Comparison of ENCODE assay signal across 20 cellular contexts in the genomic region with DNA sequence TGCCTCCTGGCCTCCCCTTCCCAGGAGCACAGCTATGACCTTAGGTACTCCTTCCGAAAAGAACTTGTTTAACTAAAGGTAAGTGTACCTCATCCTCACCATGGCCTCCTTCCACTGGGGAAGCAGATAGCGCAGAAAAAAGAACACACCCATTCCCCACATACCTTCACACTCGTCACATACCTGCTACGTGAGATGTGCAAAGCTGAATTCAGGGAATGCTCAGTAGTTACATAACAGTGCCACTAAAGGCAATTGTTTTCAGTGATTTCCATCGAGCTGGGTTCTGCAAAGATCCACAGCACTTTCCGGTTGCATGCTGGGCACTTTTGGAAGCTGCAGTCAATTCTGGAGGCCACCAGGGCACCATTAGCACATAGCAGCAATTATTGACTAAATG. TPM values are rescaled to one million over a fixed set of nuclear protein-coding genes. Genes with fewer than 3 reads are reported as not detected.
DNase-seq lines count a peak whose midpoint lies in the region; ATAC-seq, FAIRE-seq and TF ChIP-seq lines count a peak whose summit lies in the region.
"Had no signal": no experiment of that assay in that cellular context is flagged by ENCODE, and none has a peak within 500 bp of the region (broad histone marks: within the 10 kb centered on the region; RNA-seq: fewer than 3 reads in every experiment).

No MANE protein-coding gene starts in this region.

- H3K9me3 Mint-ChIP-seq in CD4-positive, alpha-beta T cell: no peaks in the 10 kb centered on the region
- peaks cover 5% of the 10 kb centered on the region for H3K9me3 Mint-ChIP-seq in nephron progenitor cell
- no peaks in the 10 kb centered on the region for H3K9me3 Mint-ChIP-seq in stimulated activated memory B cell treated with anti-CD40 and anti-IgM and Interleukin-4, amounts not matched to agents 10 μg/mL and 1 μg/mL and 100 μg/mL, for 72 hours
- H3K9me3 Mint-ChIP-seq: mesothelial cell of epicardium had no signal

- RAD21 ChIA-PET in GM12878 (lab: Charles Lee; ENCODE audit: unreplicated experiment): no interaction called here

- no peak overlapping the region for H2AK9ac ChIP-seq in IMR-90 (replicated peaks; ENCODE audit: low read depth, low read length, poor library complexity)

- H3K27ac Mint-ChIP-seq in CD4-positive, alpha-beta T cell: peak overlapping the region; percentile 36
- peak overlapping the region; percentile 92 for H3K27ac Mint-ChIP-seq in nephron progenitor cell
- H3K27ac Mint-ChIP-seq in stimulated activated memory B cell treated with anti-CD40 and anti-IgM and Interleukin-4, amounts not matched to agents 10 μg/mL and 1 μg/mL and 100 μg/mL, for 72 hours: no peak overlapping the region
- H3K27ac Mint-ChIP-seq: mesothelial cell of epicardium had no signal

- no peak overlapping the region for H2BK20ac ChIP-seq in IMR-90 (ENCODE audit: low read depth, low read length)

- H3K36me3 ChIP-seq in IMR-90 (ENCODE audit: control insufficient read depth, insufficient read depth, low read length): peaks cover 2% of the 10 kb centered on the region; the same call in 1 of the 2 replicates
- H3K36me3 ChIP-seq in GM12878 (ENCODE audit: control insufficient read depth in 2 of 2, insufficient read depth in 2 of 2, low read length in 1 of 2): peaks cover 0 to 5% of the 10 kb centered on the region in 2 experiments; a peak in 2 of 4 replicates
- H3K36me3 ChIP-seq: tibial artery had no signal

- H3K18ac ChIP-seq in IMR-90 (ENCODE audit: low read depth, low read length): no peak overlapping the region

- H3K4me1 ChIP-seq in IMR-90 (ENCODE audit: control insufficient read depth, insufficient read depth, low read length) (peaks cover 15% of the 10 kb centered on the region), GM12878 (ENCODE audit: control insufficient read depth, insufficient read depth, low read length) (peaks cover 2% of the 10 kb centered on the region; the same call in 1 of the 2 replicates)

- dilution Hi-C loops in IMR-90 (cut with HindIII; ENCODE audit: low sequenced_read_pairs, unreplicated experiment): no loop called here

- H3K79me2 ChIP-seq in GM12878 (ENCODE audit: control insufficient read depth, insufficient read depth, low read length): peaks cover 15% of the 10 kb centered on the region

- H3K27me3 ChIP-seq in CD4-positive, alpha-beta T cell (ENCODE audit: control insufficient read depth, insufficient read depth, low read length): no peaks in the 10 kb centered on the region
- no peaks in the 10 kb centered on the region for H3K27me3 ChIP-seq in IMR-90 (ENCODE audit: control insufficient read depth, insufficient read depth, low read length)
- no peaks in the 10 kb centered on the region; a peak in 1 of 4 replicates for H3K27me3 ChIP-seq in GM12878 (replicated peaks in 1 of 2; ENCODE audit: control insufficient read depth in 2 of 2, insufficient read depth in 2 of 2, low read length in 1 of 2)
- H3K27me3 ChIP-seq: tibial artery had no signal

- TF ChIP-seq POLR2A in IMR-90 (IDR thresholded peaks at IDR 0.05; ENCODE audit: low read depth, low read length) (no peak), GM12878 (IDR thresholded peaks at IDR 0.05; ENCODE audit: low read depth, low read length) (no peak)

- peaks cover 0 to 15% of the 10 kb centered on the region in 2 experiments; a peak in 1 of 4 replicates for H3K79me1 ChIP-seq in IMR-90 (ENCODE audit: low read depth in 1 of 2, low read length in 2 of 2)

- no peaks in the 10 kb centered on the region for H3K9me3 ChIP-seq in CD4-positive, alpha-beta T cell (ENCODE audit: control insufficient read depth, low read length)
- H3K9me3 ChIP-seq in IMR-90 (ENCODE audit: control insufficient read depth, insufficient read depth, low read length) (no peaks in the 10 kb centered on the region), GM12878 (replicated peaks; ENCODE audit: control insufficient read depth, insufficient read depth, low read length) (no peaks in the 10 kb centered on the region)
- H3K9me3 ChIP-seq: tibial artery had no signal

- TF ChIP-seq RAD21 in IMR-90 (IDR thresholded peaks at IDR 0.05; ENCODE audit: low read length) (no peak), GM12878 (IDR thresholded peaks at IDR 0.05; ENCODE audit: insufficient read depth, low read depth, low read length) (no peak)

- no peak overlapping the region for H3K4me3 Mint-ChIP-seq in CD4-positive, alpha-beta T cell
- H3K4me3 Mint-ChIP-seq in nephron progenitor cell: no peak overlapping the region
- no peak overlapping the region for H3K4me3 Mint-ChIP-seq in stimulated activated memory B cell treated with anti-CD40 and anti-IgM and Interleukin-4, amounts not matched to agents 10 μg/mL and 1 μg/mL and 100 μg/mL, for 72 hours
- H3K4me3 Mint-ChIP-seq: mesothelial cell of epicardium had no signal

- peaks cover 21% of the 10 kb centered on the region for H3K9me1 ChIP-seq in IMR-90 (ENCODE audit: insufficient read depth, low read length)

- H4K91ac ChIP-seq in IMR-90 (ENCODE audit: insufficient read depth, low read depth, low read length): no peak overlapping the region

- DNase-seq in CD4-positive, alpha-beta T cell: no peak
- DNase-seq in IMR-90 (no peak), GM12878 (ENCODE audit: low read depth, low spot score) (no peak), nephron progenitor cell (no peak), GM20000 (ENCODE audit: low spot score) (no peak), NCI-H1694 (lab: John Stamatoyannopoulos, UW) (no peak)
- DNase-seq: activated naive CD4-positive, alpha-beta T cell; CD4-positive, alpha-beta memory T cell; islet precursor cell; KBM-7; NCI-H1092 treated with DMSO at 0.1 percent for 48 hours; NCI-H774; stimulated activated CD4-positive, alpha-beta T cell treated with anti-CD3 and anti-CD28 coated beads, Interleukin-4, amount 100 ng/mL, for 24 hours; stimulated activated CD8-positive, alpha-beta memory T cell treated with anti-CD3 and anti-CD28 coated beads, Interleukin-4, amount 100 ng/mL, for 48 hours; tibial artery had no signal

- H4K8ac ChIP-seq in IMR-90 (ENCODE audit: low read depth in 2 of 2, low read length in 2 of 2): no peak overlapping the region

- peaks cover 7% of the 10 kb centered on the region for H4K20me1 ChIP-seq in IMR-90 (ENCODE audit: insufficient read depth, low read length)
- H4K20me1 ChIP-seq in GM12878 (ENCODE audit: control insufficient read depth, insufficient read depth): no peaks in the 10 kb centered on the region

- no peak overlapping the region for H2BK5ac ChIP-seq in IMR-90 (ENCODE audit: low read depth, low read length, poor library complexity, severe bottlenecking)

- no peak overlapping the region for H3K9ac ChIP-seq in IMR-90 (ENCODE audit: low read depth, low read length)
- no peak overlapping the region for H3K9ac ChIP-seq in GM12878 (ENCODE audit: control insufficient read depth, insufficient read depth, low read length)

- POLR2A ChIA-PET in CD4-positive, alpha-beta T cell (lab: Charles Lee): no interaction called here
- POLR2A ChIA-PET in IMR-90 (lab: Charles Lee; ENCODE audit: unreplicated experiment): no interaction called here
- POLR2A ChIA-PET in GM12878 (lab: Charles Lee): interaction anchor here (1.2 to 1.3 kb wide), 2 partner anchors 13 to 139 kb away, joined by 3 to 4 read pairs; no protein-coding TSS in a partner anchor

- TF ChIP-seq EP300 in GM12878 (IDR thresholded peaks at IDR 0.05; ENCODE audit: borderline replicate concordance in 1 of 2, control insufficient read depth in 1 of 2, low read depth in 2 of 2, low read length in 2 of 2): no peak

- 95% methylated on average over 2 of the region's 6 CpGs; no CpG with 5 or more reads in 1 of the 2 experiments for WGBS in IMR-90 (ENCODE audit: extremely low coverage in 2 of 2, insufficient read length in 1 of 2), 2 experiments
- 58% methylated on average over 6 of the region's 6 CpGs for WGBS in GM12878 (ENCODE audit: insufficient coverage, insufficient replicate concordance, low lambda C conversion rate, missing lambda C conversion rate)

- H3K4me2 ChIP-seq in IMR-90 (ENCODE audit: low read depth, low read length) (no peak overlapping the region), GM12878 (ENCODE audit: control insufficient read depth, insufficient read depth) (peak overlapping the region; percentile 11)

- SMC1A ChIA-PET in GM12878 (lab: Charles Lee; ENCODE audit: uncharacterized antibody, unreplicated experiment): interaction anchor here (1.2 to 1.6 kb wide), 2 partner anchors 33 to 100 kb away, joined by 4 read pairs; no protein-coding TSS in a partner anchor

- BruUV-seq in IMR-90 (replicated peaks; lab: Mats Ljungman, UMichigan) (TSS peak; percentile 35), GM12878 (replicated peaks; lab: Mats Ljungman, UMichigan) (TSS peak; percentile 34)

- H3K56ac ChIP-seq in IMR-90 (ENCODE audit: extremely low read depth, insufficient read depth, low read length): no peak overlapping the region

- H3K4me3 ChIP-seq in IMR-90 (ENCODE audit: insufficient read depth, low read depth, low read length): no peak overlapping the region
- 0 out of 2 replicates have a peak overlapping the region, but pooled peaks have one; percentile 62 for H3K4me3 ChIP-seq in GM12878

- no peak overlapping the region for H3K4ac ChIP-seq in IMR-90 (ENCODE audit: low read depth, low read length)

- no peak overlapping the region for H3K27ac ChIP-seq in CD4-positive, alpha-beta T cell (ENCODE audit: low read depth, low read length)
- H3K27ac ChIP-seq in IMR-90 (ENCODE audit: insufficient read depth, low read length) (no peak overlapping the region), GM12878 (ENCODE audit: control insufficient read depth, insufficient read depth) (no peak overlapping the region)
- H3K27ac ChIP-seq: VCaP had no signal

- H4K5ac ChIP-seq in IMR-90 (ENCODE audit: low read depth, low read length): peak overlapping the region; percentile 18; the same call in 1 of the 2 replicates

- peaks cover 13% of the 10 kb centered on the region for H3K4me1 Mint-ChIP-seq in CD4-positive, alpha-beta T cell (ENCODE audit: low read depth)
- peaks cover 50% of the 10 kb centered on the region for H3K4me1 Mint-ChIP-seq in nephron progenitor cell
- peaks cover 20% of the 10 kb centered on the region for H3K4me1 Mint-ChIP-seq in stimulated activated memory B cell treated with anti-CD40 and anti-IgM and Interleukin-4, amounts not matched to agents 10 μg/mL and 1 μg/mL and 100 μg/mL, for 72 hours

- CTCF ChIA-PET in CD4-positive, alpha-beta T cell (lab: Charles Lee): interaction anchor here (2.4 kb wide), 1 partner anchor 12 kb away, joined by 8 read pairs; no protein-coding TSS in a partner anchor
- CTCF ChIA-PET in IMR-90 (lab: Yijun Ruan, JAX): interaction anchor here (0.7 to 0.9 kb wide), 2 partner anchors 34 kb away, joined by 3 read pairs; no protein-coding TSS in a partner anchor
- CTCF ChIA-PET in GM12878 (lab: Yijun Ruan, JAX): interaction anchor here (0.9 to 4.3 kb wide), 4 partner anchors 12 to 155 kb away, joined by 3 to 37 read pairs (median 4); no protein-coding TSS in a partner anchor

- H2AK5ac ChIP-seq in IMR-90 (ENCODE audit: low read depth, low read length): peak overlapping the region; percentile 27; the same call in 1 of the 2 replicates

- H2AFZ ChIP-seq in IMR-90 (replicated peaks; ENCODE audit: low read length, poor library complexity) (no peak overlapping the region), GM12878 (ENCODE audit: control insufficient read depth, low read depth, low read length) (no peak overlapping the region)

- 0 out of 3 replicates have a peak overlapping the region, but pooled peaks have one; percentile 17 for H2BK15ac ChIP-seq in IMR-90 (ENCODE audit: low read depth, low read length)

- no peak for ATAC-seq in CD4-positive, alpha-beta T cell (ENCODE audit: poor library complexity)
- ATAC-seq in IMR-90 (ENCODE audit: low read depth) (no peak), GM12878 (no peak)
- ATAC-seq in stimulated activated memory B cell treated with anti-CD40 and anti-IgM and Interleukin-4, amounts not matched to agents 10 μg/mL and 1 μg/mL and 100 μg/mL, for 72 hours: no peak

- in situ Hi-C loops in IMR-90 (cut with MboI; ENCODE audit: low sequenced_read_pairs): no loop called here
- in situ Hi-C loops in GM12878 (cut with MboI): no loop called here

- H3K36me3 Mint-ChIP-seq in CD4-positive, alpha-beta T cell (ENCODE audit: low read depth): peaks cover 5% of the 10 kb centered on the region
- peaks cover 91% of the 10 kb centered on the region for H3K36me3 Mint-ChIP-seq in nephron progenitor cell (ENCODE audit: low read depth)
- H3K36me3 Mint-ChIP-seq in stimulated activated memory B cell treated with anti-CD40 and anti-IgM and Interleukin-4, amounts not matched to agents 10 μg/mL and 1 μg/mL and 100 μg/mL, for 72 hours: peaks cover 6% of the 10 kb centered on the region
- H3K36me3 Mint-ChIP-seq: mesothelial cell of epicardium had no signal

- TF ChIP-seq CTCF in CD4-positive, alpha-beta T cell (IDR thresholded peaks at IDR 0.05): no peak
- no peak for TF ChIP-seq CTCF in IMR-90 (conservative IDR thresholded peaks at IDR 0.05; ENCODE audit: low read depth, low read length)
- TF ChIP-seq CTCF in GM12878 (IDR thresholded peaks at IDR 0.05 in 2 of 3, conservative IDR thresholded peaks at IDR 0.05 in 1 of 3; ENCODE audit: control insufficient read depth in 2 of 3, extremely low read depth in 1 of 3, insufficient read depth in 1 of 3, low read depth in 3 of 3, low read length in 3 of 3): no peak
- TF ChIP-seq CTCF in nephron progenitor cell (IDR thresholded peaks at IDR 0.05): no peak
- no peak for TF ChIP-seq CTCF in GM20000 (IDR thresholded peaks at IDR 0.05; ENCODE audit: extremely low read depth, missing control alignments)

- no peak overlapping the region for H3K14ac ChIP-seq in IMR-90 (replicated peaks; ENCODE audit: low read depth, low read length)

- intact Hi-C loops in CD4-positive, alpha-beta T cell (cut with DNase I, micrococcal nuclease): no loop called here
- intact Hi-C loops in IMR-90 (cut with micrococcal nuclease): no loop called here
- intact Hi-C loops in GM12878 (cut with micrococcal nuclease; ENCODE audit: unreplicated experiment): no loop called here

- H3K23ac ChIP-seq in IMR-90 (ENCODE audit: low read depth, low read length): no peak overlapping the region

- no peak for FAIRE-seq in GM12878 (lab: Jason Lieb, UNC)
- FAIRE-seq: RCC 7860 had no signal

- no peak overlapping the region for H2BK120ac ChIP-seq in IMR-90 (ENCODE audit: low read depth, low read length)

- H3K27me3 Mint-ChIP-seq in CD4-positive, alpha-beta T cell: no peaks in the 10 kb centered on the region
- H3K27me3 Mint-ChIP-seq in nephron progenitor cell (ENCODE audit: low read depth, poor library complexity): peaks cover 6% of the 10 kb centered on the region
- no peaks in the 10 kb centered on the region for H3K27me3 Mint-ChIP-seq in stimulated activated memory B cell treated with anti-CD40 and anti-IgM and Interleukin-4, amounts not matched to agents 10 μg/mL and 1 μg/mL and 100 μg/mL, for 72 hours
- H3K27me3 Mint-ChIP-seq: CD4-positive, alpha-beta memory T cell had no signal

RNA-seq across cellular contexts. Expression of gene PAX8, which starts 41.1 kb away (rescaled TPM):
- total RNA-seq in CD4-positive, alpha-beta T cell: under 1 TPM; 0.36 to 0.52 TPM
- 0.18 and 0.28 TPM in 2 replicates for total RNA-seq in IMR-90 (2012; rRNA removed)
- polyA plus RNA-seq in IMR-90 (2012; rRNA removed): 1.1 and 1.5 TPM in 2 replicates
- 0.37 and 0.92 TPM in 2 replicates for polyA plus RNA-seq in IMR-90 (2012; cell fraction: cytosol; rRNA removed)
- 1.8 and 3.0 TPM in 2 replicates for polyA plus RNA-seq in IMR-90 (2012; cell fraction: nucleus; rRNA removed; ENCODE audit: low replicate concordance)
- total RNA-seq in GM12878 (2013; cell fraction: nucleolus; rRNA removed): 4.0 and 4.6 TPM in 2 replicates
- 0.51 and 0.87 TPM in 2 replicates for total RNA-seq in GM12878 (2014; rRNA removed)
- 0.45 and 0.64 TPM in 2 replicates for total RNA-seq in GM12878 (2014; rRNA removed; fragmentation: Illumina TruSeq; extraction: Trizol)
- total RNA-seq in GM12878 (2021): 1.2 and 1.5 TPM in 2 replicates
- polyA plus RNA-seq in GM12878 (2011; ENCODE audit: low read depth): 2.2 TPM
- polyA plus RNA-seq in GM12878 (2011; rRNA removed): 0.75 and 0.96 TPM in 2 replicates
- 1.2 and 1.3 TPM in 2 replicates for polyA plus RNA-seq in GM12878 (2011; cell fraction: cytosol; rRNA removed)
- 1.4 and 2.1 TPM in 2 replicates for polyA plus RNA-seq in GM12878 (2011; cell fraction: nucleus; rRNA removed)
- polyA plus RNA-seq in GM12878 (2012): 4.6 and 7.6 TPM in 2 replicates
- 0.97 and 1.0 TPM in 2 replicates for polyA plus RNA-seq in GM12878 (2014; fragmentation: Illumina TruSeq; extraction: Trizol)
- polyA plus RNA-seq in GM12878 (2014; fragmentation: Nextera tagmentation; extraction: Ambion mirVana): under 1 TPM; 0.16 to 0.40 TPM
- polyA plus RNA-seq in GM12878 (2014; rRNA removed): 1.5 and 2.2 TPM in 2 replicates
- polyA plus RNA-seq in GM12878 (2016; fragmentation: Nextera tagmentation; extraction: Ambion mirVana): 1 to 10 TPM; 1.5 to 2.5 TPM
- polyA minus RNA-seq in GM12878 (2011; rRNA and poly(A)+ RNA removed): 1.1 and 1.2 TPM in 2 replicates
- 0.67 and 0.94 TPM in 2 replicates for polyA minus RNA-seq in GM12878 (2011; cell fraction: cytosol; rRNA and poly(A)+ RNA removed)
- polyA minus RNA-seq in GM12878 (2011; cell fraction: nucleus; rRNA and poly(A)+ RNA removed): 0.85 and 1.4 TPM in 2 replicates
- total RNA-seq: skeletal muscle tissue had no signal
